In genomic region chr5:112921031-112921832, GRCh38 we compare ENCODE assay signal across 8 cellular contexts. TPM values are rescaled to one million over a fixed set of nuclear protein-coding genes. Genes with fewer than 3 reads are reported as not detected.
DNase-seq lines count a peak whose midpoint lies in the region; ATAC-seq, FAIRE-seq and TF ChIP-seq lines count a peak whose summit lies in the region.

No MANE protein-coding gene starts in this region.

- H3K36me3 Mint-ChIP-seq in activated CD8-positive, alpha-beta memory T cell treated with anti-CD3 and anti-CD28 coated beads, Interleukin-2, amount 10 ng/mL, durations not matched to agents 7 days and 5 days: peaks cover 40% of the 10 kb centered on the region

- H2BK5ac ChIP-seq in H1 (ENCODE audit: low read depth, low read length) (peak overlapping the region; percentile 87; the same call in 1 of the 2 replicates), mesenchymal stem cell (ENCODE audit: low read depth, low read length, poor library complexity, severe bottlenecking) (peak overlapping the region; percentile 87)

- ATAC-seq in GM18909 (IDR thresholded peaks at IDR 0.05; ENCODE audit: poor library complexity, unreplicated experiment): peak; percentile 37
- peak; percentile 35 for ATAC-seq in HG03159 (IDR thresholded peaks at IDR 0.05; ENCODE audit: unreplicated experiment)
- ATAC-seq in activated CD8-positive, alpha-beta memory T cell treated with anti-CD3 and anti-CD28 coated beads, Interleukin-2, amount 10 ng/mL, durations not matched to agents 7 days and 5 days: peak; percentile 49

- H3K56ac ChIP-seq in H1 (replicated peaks; ENCODE audit: insufficient read length, low read depth, low read length): no peak overlapping the region

- 0 out of 2 replicates have a peak overlapping the region, but pooled peaks have one; percentile 60 for H2BK12ac ChIP-seq in H1 (ENCODE audit: low read depth, low read length)
- H2BK12ac ChIP-seq in mesenchymal stem cell (ENCODE audit: low read length in 2 of 2): peak overlapping the region; percentile 4 to 96

- H3K27ac ChIP-seq in H1 (ENCODE audit: low read depth, low read length) (peak overlapping the region; percentile 43; the same call in 1 of the 2 replicates), mesenchymal stem cell (ENCODE audit: low read length, poor library complexity, severe bottlenecking) (peak overlapping the region; percentile 93)

- H3K14ac ChIP-seq in H1 (ENCODE audit: insufficient read length) (no peak overlapping the region), mesenchymal stem cell (ENCODE audit: low read length in 2 of 2) (peak overlapping the region in 1 of 2 experiments; percentile 97)

- H3K4me1 Mint-ChIP-seq in activated CD8-positive, alpha-beta memory T cell treated with anti-CD3 and anti-CD28 coated beads, Interleukin-2, amount 10 ng/mL, durations not matched to agents 7 days and 5 days: peaks cover 74% of the 10 kb centered on the region

- no peaks in the 10 kb centered on the region for H3K9me3 Mint-ChIP-seq in activated CD8-positive, alpha-beta memory T cell treated with anti-CD3 and anti-CD28 coated beads, Interleukin-2, amount 10 ng/mL, durations not matched to agents 7 days and 5 days (ENCODE audit: low read depth)

- peaks cover 0 to 8% of the 10 kb centered on the region in 2 experiments; a peak in 1 of 4 replicates for H3K79me2 ChIP-seq in H1 (ENCODE audit: control insufficient read depth in 1 of 2, insufficient read depth in 2 of 2, low read length in 2 of 2)

- DNase-seq in AML-193 (lab: John Stamatoyannopoulos, UW): peak; percentile 16 to 27
- peak; percentile 48 to 56 for DNase-seq in NCI-H526 (lab: John Stamatoyannopoulos, UW)
- DNase-seq in activated CD8-positive, alpha-beta memory T cell treated with anti-CD3 and anti-CD28 coated beads, Interleukin-2, amount 10 ng/mL, durations not matched to agents 7 days and 5 days: peak; percentile 70
- peak in 1 of 2 experiments; percentile 80 for DNase-seq in H1 (ENCODE audit: low read depth in 1 of 2, low spot score in 2 of 2)
- peak; percentile 78 for DNase-seq in mesenchymal stem cell
- peak; percentile 27 for DNase-seq in stimulated activated CD8-positive, alpha-beta memory T cell treated with anti-CD3 and anti-CD28 coated beads, Interleukin-15, amount 100 ng/mL, for 24 hours (ENCODE audit: low read depth)

- no peak; a peak in 1 of 4 replicates for TF ChIP-seq RAD21 in H1 (IDR thresholded peaks at IDR 0.05 in 1 of 2, conservative IDR thresholded peaks at IDR 0.05 in 1 of 2; ENCODE audit: low read depth in 2 of 2, low read length in 2 of 2)

- peak overlapping the region; percentile 49 for H2BK120ac ChIP-seq in H1 (replicated peaks; ENCODE audit: low read depth, low read length)
- no peak overlapping the region for H2BK120ac ChIP-seq in mesenchymal stem cell (ENCODE audit: low read depth, low read length)

- peak overlapping the region; percentile 45 for H4K8ac ChIP-seq in H1 (ENCODE audit: extremely low read depth, insufficient read depth, low read length)
- peak overlapping the region; percentile 33 for H4K8ac ChIP-seq in mesenchymal stem cell (ENCODE audit: low read length)

- peaks cover 5% of the 10 kb centered on the region for H3K23me2 ChIP-seq in H1 (ENCODE audit: low read depth, low read length)

- H3K18ac ChIP-seq in H1 (ENCODE audit: extremely low read depth, low read length) (peak overlapping the region; percentile 97), mesenchymal stem cell (ENCODE audit: low read depth in 1 of 2, low read length in 2 of 2) (peak overlapping the region; percentile 62 to 99)

- TF ChIP-seq POLR2A in H1 (IDR thresholded peaks at IDR 0.05; ENCODE audit: control extremely low read depth in 1 of 2, low read depth in 2 of 2, low read length in 2 of 2): peak; percentile 6 to 59

- peak overlapping the region; percentile 74 for H2AFZ ChIP-seq in H1 (ENCODE audit: low read length)
- H2AFZ ChIP-seq in mesenchymal stem cell (ENCODE audit: low read depth, low read length): peak overlapping the region; percentile 100

- no peak overlapping the region for H3K4ac ChIP-seq in H1 (replicated peaks; ENCODE audit: insufficient read length, low read depth, low read length)
- peak overlapping the region; percentile 29 to 97 for H3K4ac ChIP-seq in mesenchymal stem cell (ENCODE audit: low read depth in 1 of 2, low read length in 2 of 2)

- H3K27ac Mint-ChIP-seq in activated CD8-positive, alpha-beta memory T cell treated with anti-CD3 and anti-CD28 coated beads, Interleukin-2, amount 10 ng/mL, durations not matched to agents 7 days and 5 days: peak overlapping the region; percentile 78

- H3K27me3 Mint-ChIP-seq in activated CD8-positive, alpha-beta memory T cell treated with anti-CD3 and anti-CD28 coated beads, Interleukin-2, amount 10 ng/mL, durations not matched to agents 7 days and 5 days: no peaks in the 10 kb centered on the region

- FAIRE-seq in H1 (lab: Jason Lieb, UNC): no peak

- H2BK15ac ChIP-seq in H1 (ENCODE audit: low read length) (0 out of 2 replicates have a peak overlapping the region, but pooled peaks have one; percentile 29), mesenchymal stem cell (ENCODE audit: low read depth, poor library complexity, severe bottlenecking) (no peak overlapping the region)

- WGBS in H1 (ENCODE audit: extremely low coverage in 1 of 2, insufficient coverage in 1 of 2, insufficient read length in 1 of 2, insufficient replicate concordance in 2 of 2, low coverage in 1 of 2, low lambda C conversion rate in 2 of 2, missing lambda C conversion rate in 1 of 2), 2 experiments: 1% methylated on average over 49 of the region's 68 CpGs; no CpG with 5 or more reads in 1 of the 2 experiments
- under 1% methylated on average over 50 of the region's 68 CpGs for WGBS in mesenchymal stem cell

- H3K27me3 ChIP-seq in H1 (replicated peaks in 1 of 4; ENCODE audit: control insufficient read depth in 3 of 4, extremely low read depth in 1 of 4, insufficient read depth in 3 of 4, low read length in 3 of 4) (peaks cover 0 to 2% (median 0%) of the 10 kb centered on the region in 4 experiments; a peak in 2 of 7 replicates), mesenchymal stem cell (ENCODE audit: control insufficient read depth in 1 of 2, insufficient read depth in 1 of 2, low read length in 2 of 2) (no peaks in the 10 kb centered on the region)

- peak overlapping the region; percentile 6 for H4K5ac ChIP-seq in H1 (ENCODE audit: insufficient read length, low read depth, low read length)

- H3K36me3 ChIP-seq in H1 (ENCODE audit: control insufficient read depth in 2 of 4, insufficient read depth in 4 of 4, low read length in 3 of 4) (peaks cover 0 to 11% (median 2%) of the 10 kb centered on the region in 4 experiments; a peak in 5 of 8 replicates), mesenchymal stem cell (ENCODE audit: control insufficient read depth in 1 of 2, insufficient read depth in 2 of 2, low read depth in 1 of 2, low read length in 2 of 2) (peaks cover 14 to 40% of the 10 kb centered on the region in 2 experiments)

- H3K4me1 ChIP-seq in H1 (replicated peaks in 1 of 4; ENCODE audit: control insufficient read depth in 3 of 4, insufficient read depth in 4 of 4, low read length in 3 of 4) (no peaks in the 10 kb centered on the region), mesenchymal stem cell (ENCODE audit: control insufficient read depth, insufficient read depth, low read depth, low read length) (peaks cover 16% of the 10 kb centered on the region)

- H3K9ac ChIP-seq in H1 (replicated peaks in 1 of 4; ENCODE audit: extremely low read depth in 1 of 4, low read depth in 3 of 4, low read length in 3 of 4) (peak overlapping the region; percentile 44 to 76 (median 74); a peak in 6 of 7 replicates), mesenchymal stem cell (ENCODE audit: low read length) (peak overlapping the region; percentile 96)

- TF ChIP-seq CTCF in H1 (IDR thresholded peaks at IDR 0.05; ENCODE audit: control extremely low read depth in 1 of 3, insufficient read depth in 1 of 3, low read depth in 1 of 3, low read length in 3 of 3): no peak

- H3K4me2 ChIP-seq in H1 (ENCODE audit: insufficient read depth in 1 of 2, low read depth in 2 of 2, low read length in 2 of 2): peak overlapping the region; percentile 78 to 88
- peak overlapping the region; percentile 7 for H3K4me2 ChIP-seq in mesenchymal stem cell (ENCODE audit: low read length, poor library complexity, severe bottlenecking)

- H4K91ac ChIP-seq in H1 (replicated peaks; ENCODE audit: insufficient read length, low read length): no peak overlapping the region
- H4K91ac ChIP-seq in mesenchymal stem cell (ENCODE audit: low read length): peak overlapping the region; percentile 83

- no peak overlapping the region for H2BK20ac ChIP-seq in H1 (ENCODE audit: low read length)

- peaks cover 0 to 4% of the 10 kb centered on the region in 2 experiments for H4K20me1 ChIP-seq in H1 (replicated peaks in 1 of 2; ENCODE audit: control insufficient read depth in 1 of 2, insufficient read depth in 2 of 2, low read length in 2 of 2)

- H3K23ac ChIP-seq in H1 (ENCODE audit: insufficient read length) (no peak overlapping the region), mesenchymal stem cell (ENCODE audit: low read length in 2 of 2) (peak overlapping the region in 1 of 2 experiments; percentile 98)

- no peak overlapping the region for H2AK5ac ChIP-seq in H1 (ENCODE audit: low read depth, low read length)
- H2AK5ac ChIP-seq in mesenchymal stem cell (ENCODE audit: low read length, severe bottlenecking): no peak overlapping the region

- no peak for TF ChIP-seq EP300 in H1 (IDR thresholded peaks at IDR 0.05; ENCODE audit: borderline replicate concordance in 1 of 2, low read depth in 2 of 2, low read length in 2 of 2)

- H3K4me3 ChIP-seq in H1 (ENCODE audit: extremely low read depth in 1 of 4, insufficient read depth in 2 of 4, low read depth in 3 of 4, low read length in 4 of 4): peak overlapping the region; percentile 73 to 94 (median 89)
- H3K4me3 ChIP-seq in mesenchymal stem cell (ENCODE audit: insufficient read depth in 1 of 2, low read depth in 1 of 2, low read length in 2 of 2): peak overlapping the region; percentile 84 to 89

- no peaks in the 10 kb centered on the region for H3K79me1 ChIP-seq in H1 (ENCODE audit: low read depth, low read length)
- peaks cover 14% of the 10 kb centered on the region for H3K79me1 ChIP-seq in mesenchymal stem cell (replicated peaks; ENCODE audit: low read length, poor library complexity, severe bottlenecking)

- H3K4me3 Mint-ChIP-seq in activated CD8-positive, alpha-beta memory T cell treated with anti-CD3 and anti-CD28 coated beads, Interleukin-2, amount 10 ng/mL, durations not matched to agents 7 days and 5 days: peak overlapping the region; percentile 95

- POLR2A ChIA-PET in H1 (lab: Charles Lee; ENCODE audit: partially characterized antibody): interaction anchor here (0.9 to 3.1 kb wide), 15 partner anchors 9 to 213 kb away, joined by 3 to 14 read pairs (median 4); partner anchors contain the start of genes DCP2 and SRP19

- CTCF ChIA-PET in activated CD8-positive, alpha-beta memory T cell treated with anti-CD3 and anti-CD28 coated beads, Interleukin-2, amount 10 ng/mL, durations not matched to agents 7 days and 5 days (lab: Charles Lee): interaction anchor here (1.0 to 4.6 kb wide), 19 partner anchors 10 to 229 kb away, joined by 3 to 70 read pairs (median 5); partner anchors contain the start of genes DCP2 and SRP19
- CTCF ChIA-PET in H1 (lab: Charles Lee; ENCODE audit: partially characterized antibody): interaction anchor here (0.8 to 2.6 kb wide), 13 partner anchors 9 to 370 kb away, joined by 3 to 11 read pairs (median 5); partner anchors contain the start of gene DCP2

- H3K9me3 ChIP-seq in H1 (ENCODE audit: insufficient read depth in 2 of 2, low read depth in 1 of 2, low read length in 1 of 2) (no peaks in the 10 kb centered on the region), mesenchymal stem cell (ENCODE audit: control insufficient read depth, low read length) (no peaks in the 10 kb centered on the region)

RNA-seq across cellular contexts. Expression of gene REEP5, which starts 0.8 kb away (rescaled TPM):
- total RNA-seq in activated CD8-positive, alpha-beta memory T cell treated with anti-CD3 and anti-CD28 coated beads, Interleukin-2, amount 10 ng/mL, durations not matched to agents 7 days and 5 days: 10 to 100 TPM; 91.0 to 97.0 TPM
- 56.6 and 58.3 TPM in 2 replicates for total RNA-seq in H1 (2021; fragmentation: NEBNext Ultra II Directional; extraction: Animal tissue kit (Norgen Biotek cat#: 25700))
- polyA plus RNA-seq in H1 (2011; rRNA removed): 69.3 and 94.3 TPM in 2 replicates
- 60.3 TPM for polyA plus RNA-seq in H1 (2011; cell fraction: cytosol; rRNA removed)
- polyA plus RNA-seq in H1 (2011; cell fraction: nucleus; rRNA removed): 148 TPM
- polyA plus RNA-seq in H1 (2012, experiment 1 of 2): 45.8 to 68.6 TPM (median 50.6 TPM) in 4 replicates
- 9.2 TPM for polyA plus RNA-seq in H1 (2012, experiment 2 of 2)
- 65.9 TPM for polyA plus RNA-seq in H1 (2013, experiment 1 of 2)
- polyA plus RNA-seq in H1 (2013, experiment 2 of 2): 70.8 TPM
- polyA minus RNA-seq in H1 (2011; rRNA and poly(A)+ RNA removed): 113 and 123 TPM in 2 replicates
- 39.3 TPM for polyA minus RNA-seq in H1 (2011; cell fraction: cytosol; rRNA and poly(A)+ RNA removed)
- polyA minus RNA-seq in H1 (2011; cell fraction: nucleus; rRNA and poly(A)+ RNA removed): 97.4 TPM
- 80.8 TPM for polyA plus RNA-seq in mesenchymal stem cell (2013, experiment 1 of 2)
- 89.2 TPM for polyA plus RNA-seq in mesenchymal stem cell (2013, experiment 2 of 2)

RNA-seq across cellular contexts. Expression of gene DCP2, which starts 55.4 kb away (rescaled TPM):
- 100 to 1,000 TPM in 1 of 2 experiments, 10 to 100 TPM in 1; 90.4 to 108 TPM for total RNA-seq in activated CD8-positive, alpha-beta memory T cell treated with anti-CD3 and anti-CD28 coated beads, Interleukin-2, amount 10 ng/mL, durations not matched to agents 7 days and 5 days
- total RNA-seq in H1 (2021; fragmentation: NEBNext Ultra II Directional; extraction: Animal tissue kit (Norgen Biotek cat#: 25700)): 162 and 173 TPM in 2 replicates
- 14.4 and 41.7 TPM in 2 replicates for polyA plus RNA-seq in H1 (2011; rRNA removed)
- 24.9 TPM for polyA plus RNA-seq in H1 (2011; cell fraction: cytosol; rRNA removed)
- 69.2 TPM for polyA plus RNA-seq in H1 (2011; cell fraction: nucleus; rRNA removed)
- 25.3 to 46.8 TPM (median 37.4 TPM) in 4 replicates for polyA plus RNA-seq in H1 (2012, experiment 1 of 2)
- 3.1 TPM for polyA plus RNA-seq in H1 (2012, experiment 2 of 2)
- polyA plus RNA-seq in H1 (2013, experiment 1 of 2): 49.7 TPM
- 50.6 TPM for polyA plus RNA-seq in H1 (2013, experiment 2 of 2)
- polyA minus RNA-seq in H1 (2011; rRNA and poly(A)+ RNA removed): 100 and 161 TPM in 2 replicates
- 76.3 TPM for polyA minus RNA-seq in H1 (2011; cell fraction: cytosol; rRNA and poly(A)+ RNA removed)
- 135 TPM for polyA minus RNA-seq in H1 (2011; cell fraction: nucleus; rRNA and poly(A)+ RNA removed)
- polyA plus RNA-seq in mesenchymal stem cell (2013, experiment 1 of 2): 10.1 TPM
- polyA plus RNA-seq in mesenchymal stem cell (2013, experiment 2 of 2): 11.1 TPM
